In the genomic region with DNA sequence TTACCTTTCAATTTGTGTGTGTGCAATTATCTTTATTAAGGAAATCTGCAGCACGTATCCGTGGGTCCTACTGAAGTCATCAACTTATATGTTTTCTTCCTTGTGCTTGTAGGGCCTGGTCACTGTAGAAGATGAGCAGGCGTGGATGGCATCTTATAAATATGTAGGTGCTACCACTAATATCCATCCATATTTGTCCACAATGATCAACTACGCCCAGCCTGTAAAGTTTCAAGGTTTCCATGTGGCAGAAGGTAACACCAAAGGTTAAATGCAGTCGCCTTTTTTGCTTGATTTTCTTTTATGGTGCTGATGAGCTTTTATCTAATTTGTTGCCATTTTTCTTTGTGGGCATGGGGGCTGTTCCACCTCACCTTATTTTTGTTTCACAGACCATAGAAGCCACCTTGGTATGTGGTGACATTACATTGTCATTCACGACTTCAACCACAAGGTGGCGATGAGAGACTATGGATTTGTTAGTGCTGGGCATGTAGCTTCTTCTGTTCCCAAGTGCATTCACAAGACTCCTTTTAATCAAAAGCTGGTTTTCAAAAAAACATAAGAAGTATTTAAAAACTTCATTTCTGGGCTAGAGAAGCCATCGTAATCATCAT, we compare ENCODE assay signal across 1 cellular context.
TF ChIP-seq lines count a peak whose summit lies in the region.

No MANE protein-coding gene starts in this region.

TF ChIP-seq in HepG2, 621 proteins besides CTCF, POLR2A, EP300 and RAD21 (continued from another document):
- TF ChIP-seq ZNF496 (CRISPR knock-in tag; IDR thresholded peaks at IDR 0.05; ENCODE audit: insufficient replicate concordance), result no peak
- TF ChIP-seq ELF3 (CRISPR knock-in tag; IDR thresholded peaks at IDR 0.05), result 0 out of 2 replicates have a peak, but pooled peaks have one; percentile 12
- no peak for TF ChIP-seq ZNF460 (CRISPR knock-in tag; IDR thresholded peaks at IDR 0.05; ENCODE audit: borderline replicate concordance)
- no peak for TF ChIP-seq EZH2 (conservative IDR thresholded peaks at IDR 0.05; ENCODE audit: low read depth, low read length)
- peak; percentile 88 for TF ChIP-seq SMC3 (IDR thresholded peaks at IDR 0.05; ENCODE audit: low read length)
- TF ChIP-seq SIN3B (IDR thresholded peaks at IDR 0.05; ENCODE audit: low read length), result peak; percentile 46; the same call in 1 of the 2 replicates
- TF ChIP-seq TEAD3 (CRISPR knock-in tag; optimal IDR thresholded peaks at IDR 0.05; ENCODE audit: borderline replicate concordance), result peak; percentile 87
- TF ChIP-seq PRDM10 (CRISPR knock-in tag; IDR thresholded peaks at IDR 0.05; ENCODE audit: low read depth), result no peak
- no peak for TF ChIP-seq TBX3 (IDR thresholded peaks at IDR 0.05; ENCODE audit: borderline replicate concordance)
- TF ChIP-seq, protein P1, sequence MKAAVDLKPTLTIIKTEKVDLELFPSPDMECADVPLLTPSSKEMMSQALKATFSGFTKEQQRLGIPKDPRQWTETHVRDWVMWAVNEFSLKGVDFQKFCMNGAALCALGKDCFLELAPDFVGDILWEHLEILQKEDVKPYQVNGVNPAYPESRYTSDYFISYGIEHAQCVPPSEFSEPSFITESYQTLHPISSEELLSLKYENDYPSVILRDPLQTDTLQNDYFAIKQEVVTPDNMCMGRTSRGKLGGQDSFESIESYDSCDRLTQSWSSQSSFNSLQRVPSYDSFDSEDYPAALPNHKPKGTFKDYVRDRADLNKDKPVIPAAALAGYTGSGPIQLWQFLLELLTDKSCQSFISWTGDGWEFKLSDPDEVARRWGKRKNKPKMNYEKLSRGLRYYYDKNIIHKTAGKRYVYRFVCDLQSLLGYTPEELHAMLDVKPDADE (CRISPR knock-in tag; IDR thresholded peaks at IDR 0.05), result no peak
- no peak for TF ChIP-seq ZNF337 (CRISPR knock-in tag; IDR thresholded peaks at IDR 0.05; ENCODE audit: borderline replicate concordance, low read depth)
- TF ChIP-seq ZNF609 (CRISPR knock-in tag; IDR thresholded peaks at IDR 0.05; ENCODE audit: borderline replicate concordance), result no peak
- TF ChIP-seq NKX3-1 (CRISPR knock-in tag; IDR thresholded peaks at IDR 0.05), result no peak
- TF ChIP-seq PLRG1 (conservative IDR thresholded peaks at IDR 0.05), result no peak
